10 cellular contexts compared by ENCODE assay signal in genomic region chr7:128831994-128832879, GRCh38. TPM values are rescaled to one million over a fixed set of nuclear protein-coding genes. Genes with fewer than 3 reads are reported as not detected.
DNase-seq lines count a peak whose midpoint lies in the region; ATAC-seq and TF ChIP-seq lines count a peak whose summit lies in the region.
"Had no signal": no experiment of that assay in that cellular context is flagged by ENCODE, and none has a peak within 500 bp of the region (broad histone marks: within the 10 kb centered on the region; RNA-seq: fewer than 3 reads in every experiment).

No MANE protein-coding gene starts in this region.

- peaks cover 28% of the 10 kb centered on the region for H3K27me3 Mint-ChIP-seq in CD8-positive, alpha-beta T cell (ENCODE audit: low read depth)

- no peak overlapping the region for H2AFZ ChIP-seq in fibroblast of lung (ENCODE audit: low read length)

- H4K20me1 ChIP-seq in fibroblast of lung (ENCODE audit: control insufficient read depth, extremely low read depth, insufficient read depth, low read length), result no peaks in the 10 kb centered on the region

- no peaks in the 10 kb centered on the region for H3K9me3 ChIP-seq in CD8-positive, alpha-beta T cell (ENCODE audit: low read length)
- H3K9me3 ChIP-seq in fibroblast of lung (ENCODE audit: control insufficient read depth, insufficient read depth, low read depth, low read length) (no peaks in the 10 kb centered on the region), adrenal gland (replicated peaks in 1 of 3) (no peaks in the 10 kb centered on the region), body of pancreas (no peaks in the 10 kb centered on the region)
- H3K9me3 ChIP-seq: upper lobe of left lung had no signal

- POLR2A ChIA-PET in CD8-positive, alpha-beta T cell (lab: Charles Lee), result no interaction called here

- H3K4me3 ChIP-seq in CD8-positive, alpha-beta T cell (ENCODE audit: low read depth, low read length), result no peak overlapping the region
- H3K4me3 ChIP-seq in fibroblast of lung (replicated peaks in 1 of 4; ENCODE audit: control extremely low read depth in 1 of 4, insufficient read depth in 1 of 4, low read depth in 3 of 4, low read length in 4 of 4) (peak overlapping the region; percentile 82 to 96 (median 94)), adrenal gland (no peak overlapping the region), body of pancreas (no peak overlapping the region)

- ATAC-seq in CD8-positive, alpha-beta T cell, result no peak
- peak; percentile 4 for ATAC-seq in omental fat pad (ENCODE audit: low FRiP score)
- ATAC-seq in esophagus mucosa, result no peak
- no peak for ATAC-seq in body of pancreas
- ATAC-seq in GM21717 (IDR thresholded peaks at IDR 0.05; ENCODE audit: unreplicated experiment), result no peak

- DNase-seq in CD8-positive, alpha-beta T cell, result no peak
- DNase-seq in NCI-H2227 treated with DMSO at 0.1 percent for 48 hours (lab: John Stamatoyannopoulos, UW) (peak; percentile 68), fibroblast of lung (ENCODE audit: low read depth in 2 of 2) (peak; percentile 43 to 64), omental fat pad (ENCODE audit: low spot score) (no peak), adrenal gland (no peak), body of pancreas (no peak)

- H3K36me3 Mint-ChIP-seq in CD8-positive, alpha-beta T cell, result no peaks in the 10 kb centered on the region

- H3K4me2 ChIP-seq in fibroblast of lung (ENCODE audit: extremely low read depth, insufficient read depth, low read length), result peak overlapping the region; percentile 91

- peaks cover 14% of the 10 kb centered on the region for H3K27me3 ChIP-seq in CD8-positive, alpha-beta T cell (ENCODE audit: insufficient read depth, low read length)
- no peaks in the 10 kb centered on the region for H3K27me3 ChIP-seq in fibroblast of lung (ENCODE audit: control insufficient read depth, insufficient read depth, low read length)
- peaks cover 22% of the 10 kb centered on the region for H3K27me3 ChIP-seq in adrenal gland
- H3K27me3 ChIP-seq in body of pancreas, result peaks cover 0 to 11% of the 10 kb centered on the region in 2 donors

- no peaks in the 10 kb centered on the region for H3K36me3 ChIP-seq in CD8-positive, alpha-beta T cell (ENCODE audit: insufficient read depth, low read length)
- H3K36me3 ChIP-seq in fibroblast of lung (ENCODE audit: control insufficient read depth, insufficient read depth, low read length) (peaks cover 20% of the 10 kb centered on the region), adrenal gland (replicated peaks in 1 of 2) (no peaks in the 10 kb centered on the region), body of pancreas (replicated peaks in 1 of 2; ENCODE audit: insufficient read depth in 1 of 2, low read depth in 2 of 2) (no peaks in the 10 kb centered on the region)
- H3K36me3 ChIP-seq: upper lobe of left lung had no signal

- no peak overlapping the region for H3K27ac Mint-ChIP-seq in CD8-positive, alpha-beta T cell

- peaks cover 53% of the 10 kb centered on the region for H3K79me2 ChIP-seq in fibroblast of lung (ENCODE audit: control insufficient read depth, insufficient read depth, low read length)

- 36 to 68% (median 46%) methylated on average over 3 to 22 of the region's 22 CpGs for WGBS in adrenal gland, 4 donors
- 36 to 40% methylated on average over 19 to 22 of the region's 22 CpGs for WGBS in body of pancreas, 2 donors

- peaks cover 19% of the 10 kb centered on the region for H3K4me1 ChIP-seq in CD8-positive, alpha-beta T cell (ENCODE audit: insufficient read depth, low read length)
- H3K4me1 ChIP-seq in fibroblast of lung (ENCODE audit: control insufficient read depth, extremely low read depth, insufficient read depth, low read length), result peaks cover 29% of the 10 kb centered on the region
- H3K4me1 ChIP-seq in adrenal gland (replicated peaks in 1 of 2), result peaks cover 6 to 12% of the 10 kb centered on the region in 2 donors
- peaks cover 16% of the 10 kb centered on the region for H3K4me1 ChIP-seq in body of pancreas

- H3K27ac ChIP-seq in CD8-positive, alpha-beta T cell (ENCODE audit: low read depth, low read length), result no peak overlapping the region
- H3K27ac ChIP-seq in fibroblast of lung (ENCODE audit: insufficient read depth, low read length), result peak overlapping the region; percentile 85
- no peak overlapping the region for H3K27ac ChIP-seq in adrenal gland
- H3K27ac ChIP-seq in body of pancreas, result no peak overlapping the region

- TF ChIP-seq POLR2A in adrenal gland (IDR thresholded peaks at IDR 0.05) (no peak), body of pancreas (IDR thresholded peaks at IDR 0.05) (no peak)

- CTCF ChIA-PET in CD8-positive, alpha-beta T cell (lab: Charles Lee), result interaction anchor here (0.7 to 2.4 kb wide), 6 partner anchors 9 to 259 kb away, joined by 3 to 12 read pairs (median 3); no protein-coding TSS in a partner anchor

- no peak for TF ChIP-seq CTCF in CD8-positive, alpha-beta T cell (IDR thresholded peaks at IDR 0.05)
- TF ChIP-seq CTCF in fibroblast of lung (conservative IDR thresholded peaks at IDR 0.05 in 1 of 2, IDR thresholded peaks at IDR 0.05 in 1 of 2; ENCODE audit: low read depth in 1 of 2, low read length in 2 of 2) (no peak), omental fat pad (IDR thresholded peaks at IDR 0.05) (no peak), adrenal gland (IDR thresholded peaks at IDR 0.05) (no peak), body of pancreas (IDR thresholded peaks at IDR 0.05) (no peak)

- peaks cover 20% of the 10 kb centered on the region for H3K4me1 Mint-ChIP-seq in CD8-positive, alpha-beta T cell (ENCODE audit: low read depth)

- peak overlapping the region; percentile 85 for H3K9ac ChIP-seq in fibroblast of lung (ENCODE audit: insufficient read depth, low read length)

- H3K9me3 Mint-ChIP-seq in CD8-positive, alpha-beta T cell, result no peaks in the 10 kb centered on the region

- intact Hi-C loops in CD8-positive, alpha-beta T cell (cut with DNase I, micrococcal nuclease), result no loop called here
- intact Hi-C loops in adrenal gland (cut with DNase I), result no loop called here
- intact Hi-C loops in body of pancreas (cut with DNase I), result no loop called here

- H3K4me3 Mint-ChIP-seq in CD8-positive, alpha-beta T cell, result peak overlapping the region; percentile 29

RNA-seq across cellular contexts. Expression of gene FLNC, which starts 2.0 kb away (rescaled TPM):
- total RNA-seq in CD8-positive, alpha-beta T cell, result under 1 TPM in 1 of 2 experiments, not detected in 1; 0.03 TPM
- total RNA-seq in fibroblast of lung (106 and 191 TPM in 2 replicates), omental fat pad (100 to 1,000 TPM in 1 of 4 donors, 10 to 100 TPM in 2, 1 to 10 TPM in 1; 7.7 to 140 (median 25.5) TPM), adrenal gland (1 to 10 TPM in 7 of 8 donors, under 1 TPM in 1; 0.90 to 4.1 (median 2.6) TPM), esophagus mucosa (2.0 TPM), body of pancreas (1 to 10 TPM; 1.8 to 4.0 TPM)
- polyA plus RNA-seq in fibroblast of lung (29.3 and 55.3 TPM in 2 replicates), adrenal gland (1 to 10 TPM in 2 of 3 donors, under 1 TPM in 1; 0.66 to 2.3 (median 1.8) TPM)
- polyA plus RNA-seq in fibroblast of lung (2012), result 118 and 176 TPM in 2 replicates
- 406 and 608 TPM in 2 replicates for polyA minus RNA-seq in fibroblast of lung (ENCODE audit: low replicate concordance)

RNA-seq across cellular contexts. Expression of gene ATP6V1F, which starts 30.4 kb away (rescaled TPM):
- 10 to 100 TPM; 54.8 to 59.3 TPM for total RNA-seq in CD8-positive, alpha-beta T cell
- total RNA-seq in fibroblast of lung (124 and 128 TPM in 2 replicates), omental fat pad (100 to 1,000 TPM in 3 of 4 donors, 10 to 100 TPM in 1; 86.7 to 186 (median 133) TPM), adrenal gland (100 to 1,000 TPM in 7 of 8 donors, 10 to 100 TPM in 1; 94.6 to 215 (median 156) TPM), esophagus mucosa (193 TPM), body of pancreas (10 to 100 TPM; 36.3 to 45.8 TPM)
- polyA plus RNA-seq in fibroblast of lung (167 and 243 TPM in 2 replicates), adrenal gland (100 to 1,000 TPM; 200 to 334 (median 226) TPM)
- 265 and 296 TPM in 2 replicates for polyA plus RNA-seq in fibroblast of lung (2012)
- polyA minus RNA-seq in fibroblast of lung (ENCODE audit: low replicate concordance), result 67.5 and 82.7 TPM in 2 replicates

RNA-seq across cellular contexts. Expression of gene CCDC136, which starts 40.5 kb away (rescaled TPM):
- total RNA-seq in CD8-positive, alpha-beta T cell, result 1 to 10 TPM; 4.8 to 5.8 TPM
- total RNA-seq in fibroblast of lung (4.9 and 12.1 TPM in 2 replicates), omental fat pad (10 to 100 TPM in 1 of 4 donors, 1 to 10 TPM in 3; 1.7 to 27.9 (median 2.7) TPM), adrenal gland (1 to 10 TPM in 7 of 8 donors, under 1 TPM in 1; 0.35 to 6.2 (median 3.9) TPM), esophagus mucosa (0.76 TPM), body of pancreas (1 to 10 TPM in 1 of 2 donors, under 1 TPM in 1; 0.99 to 3.6 TPM)
- polyA plus RNA-seq in fibroblast of lung (8.3 and 11.8 TPM in 2 replicates), adrenal gland (10 to 100 TPM in 1 of 3 donors, 1 to 10 TPM in 2; 4.0 to 10.9 (median 5.3) TPM)
- 5.5 and 8.8 TPM in 2 replicates for polyA plus RNA-seq in fibroblast of lung (2012)
- polyA minus RNA-seq in fibroblast of lung (ENCODE audit: low replicate concordance), result 5.8 and 8.0 TPM in 2 replicates

RNA-seq across cellular contexts. Expression of gene OPN1SW, which starts 56.6 kb away (rescaled TPM):
- not detected for total RNA-seq in CD8-positive, alpha-beta T cell
- not detected in 2 replicates for total RNA-seq in fibroblast of lung
- not detected in 2 replicates for polyA plus RNA-seq in fibroblast of lung
- 0.28 and 0.31 TPM in 2 replicates for polyA plus RNA-seq in fibroblast of lung (2012)
- not detected in 2 replicates for polyA minus RNA-seq in fibroblast of lung (ENCODE audit: low replicate concordance)
- total RNA-seq in omental fat pad, result not detected
- not detected for total RNA-seq in adrenal gland
- not detected for polyA plus RNA-seq in adrenal gland
- not detected for total RNA-seq in esophagus mucosa
- not detected for total RNA-seq in body of pancreas
- total RNA-seq: RPMI7951, upper lobe of left lung had no signal

Comparison
In these comparisons a context has a peak if more than half of its experiments do, and no peak if none do; other contexts are left out.
1. DNase-seq: peak in NCI-H2227 treated with DMSO at 0.1 percent for 48 hours (single experiment) and fibroblast of lung (2 of 2); none in CD8-positive, alpha-beta T cell (0 of 7), omental fat pad (single experiment), adrenal gland (0 of 7) and body of pancreas (0 of 4).
2. H3K4me3 ChIP-seq: peak in fibroblast of lung (4 of 4); none in CD8-positive, alpha-beta T cell (single experiment), adrenal gland (0 of 4) and body of pancreas (0 of 2).